Comparison of ENCODE assay signal across 30 cellular contexts in the genomic region with DNA sequence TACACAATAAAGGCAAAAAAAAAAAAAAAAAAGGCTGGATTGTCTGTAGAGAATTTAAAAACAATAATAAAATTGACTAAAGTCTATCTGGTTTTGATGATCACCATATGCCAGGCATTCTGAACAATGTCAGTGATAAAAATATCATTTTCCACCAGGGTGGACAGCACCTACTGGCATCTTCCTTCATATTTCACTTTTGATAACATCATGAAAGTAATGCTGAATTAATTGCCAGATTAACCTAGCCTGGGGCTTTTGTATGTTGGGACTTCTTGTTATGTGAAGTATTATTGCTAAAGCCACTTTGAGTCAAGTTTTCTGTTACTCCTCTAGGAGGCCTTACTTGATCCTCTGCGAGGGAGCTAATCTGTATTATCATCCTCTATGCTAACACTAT.
"Had no signal": no experiment of that assay in that cellular context is flagged by ENCODE, and none has a peak within 500 bp of the region (broad histone marks: within the 10 kb centered on the region; RNA-seq: fewer than 3 reads in every experiment).

No MANE protein-coding gene starts in this region.

- H3K36me3 ChIP-seq: brain microvascular endothelial cell, heart left ventricle, WERI-Rb-1 had no signal

- H3K9me3 ChIP-seq: heart left ventricle had no signal

- H3K4me1 ChIP-seq: heart left ventricle had no signal

- H3K27me3 ChIP-seq: brain microvascular endothelial cell, heart left ventricle, hepatocyte had no signal

- H3K4me3 ChIP-seq: coronary artery, dorsolateral prefrontal cortex, heart left ventricle, hepatocyte had no signal

- H3K27ac ChIP-seq: brain microvascular endothelial cell, coronary artery, dorsolateral prefrontal cortex, heart left ventricle, hepatocyte, WERI-Rb-1 had no signal

- DNase-seq: activated B cell treated with CpG ODN at 0.5 μM for 24 hours; activated CD4-positive, alpha-beta T cell treated with anti-CD3 and anti-CD28 coated beads for 48 hours; activated CD4-positive, alpha-beta T cell treated with anti-CD3 and anti-CD28 coated beads, Interleukin-2, amount 50 U/mL, for 1 hour; activated CD4-positive, alpha-beta T cell treated with anti-CD3 and anti-CD28 coated beads, Interleukin-2, amount 50 U/mL, for 48 hours; activated CD8-positive, alpha-beta memory T cell treated with anti-CD3 and anti-CD28 coated beads for 24 hours; activated CD8-positive, alpha-beta T cell treated with anti-CD3 and anti-CD28 coated beads for 36 hours; activated effector memory CD4-positive, alpha-beta T cell treated with Interleukin-2 at 50 U/mL for 16 hours; activated gamma-delta T cell treated with Interleukin-2 at 50 U/mL for 16 hours; activated naive CD4-positive, alpha-beta T cell treated with anti-CD3 and anti-CD28 coated beads, Interleukin-2, amount 50 U/mL, for 16 hours; activated naive CD4-positive, alpha-beta T cell treated with Interleukin-2 at 50 U/mL for 16 hours; activated T-cell treated with anti-CD3 and anti-CD28 coated beads, Interleukin-2, amount 50 U/mL, for 4 hours; amniotic stem cell; anterior cingulate cortex; brain microvascular endothelial cell; dorsolateral prefrontal cortex; effector memory CD8-positive, alpha-beta T cell; foreskin fibroblast; heart left ventricle; T1000; WERI-Rb-1 had no signal

- H3K4me1 Mint-ChIP-seq: activated B cell treated with CpG ODN at 0.5 μM for 24 hours; activated T-helper 17 cell treated with anti-CD3 and anti-CD28 coated beads, Interleukin-2, amount 50 U/mL, for 72 hours; central memory CD8-positive, alpha-beta T cell had no signal

- H3K27me3 Mint-ChIP-seq: dendritic cell treated with granulocyte-macrophage colony-stimulating factor and Interleukin-4, amounts not matched to agents 40 ng/mL and 50 ng/mL, for 4 days had no signal

- H3K9me3 Mint-ChIP-seq: activated CD8-positive, alpha-beta T cell treated with anti-CD3 and anti-CD28 coated beads for 36 hours; activated T-cell treated with anti-CD3 and anti-CD28 coated beads, Interleukin-2, amount 50 U/mL, for 4 hours; activated T-helper 17 cell treated with anti-CD3 and anti-CD28 coated beads, Interleukin-2, amount 50 U/mL, for 72 hours; central memory CD8-positive, alpha-beta T cell; dendritic cell treated with granulocyte-macrophage colony-stimulating factor and Interleukin-4, amounts not matched to agents 40 ng/mL and 50 ng/mL, for 4 days; effector memory CD8-positive, alpha-beta T cell; T-helper 1 cell treated with Interleukin-12 subunit alpha and Interleukin-12 subunit beta and Interleukin-4 antibody, amounts not matched to agents 30 μg/mL and 1 μg/mL, for 36 hours; T-helper 2 cell treated with Interferon-gamma antibody and Interleukin-4, amounts not matched to agents 5 μg/mL and 100 μg/mL, for 36 hours had no signal

- H3K27ac Mint-ChIP-seq: activated B cell treated with CpG ODN at 0.5 μM for 24 hours; activated CD8-positive, alpha-beta T cell treated with anti-CD3 and anti-CD28 coated beads for 36 hours; activated naive CD8-positive, alpha-beta T cell; activated T-helper 17 cell treated with anti-CD3 and anti-CD28 coated beads, Interleukin-2, amount 50 U/mL, for 72 hours; dendritic cell treated with granulocyte-macrophage colony-stimulating factor and Interleukin-4, amounts not matched to agents 40 ng/mL and 50 ng/mL, for 4 days; effector memory CD8-positive, alpha-beta T cell; T-helper 1 cell treated with Interleukin-12 subunit alpha and Interleukin-12 subunit beta and Interleukin-4 antibody, amounts not matched to agents 30 μg/mL and 1 μg/mL, for 36 hours; T-helper 2 cell treated with Interferon-gamma antibody and Interleukin-4, amounts not matched to agents 5 μg/mL and 100 μg/mL, for 36 hours had no signal

- H3K36me3 Mint-ChIP-seq: activated naive CD8-positive, alpha-beta T cell had no signal

- H3K4me3 Mint-ChIP-seq: activated B cell treated with CpG ODN at 0.5 μM for 24 hours; activated CD8-positive, alpha-beta T cell treated with anti-CD3 and anti-CD28 coated beads for 36 hours; activated naive CD8-positive, alpha-beta T cell; activated T-cell treated with anti-CD3 and anti-CD28 coated beads, Interleukin-2, amount 50 U/mL, for 4 hours; activated T-helper 17 cell treated with anti-CD3 and anti-CD28 coated beads, Interleukin-2, amount 50 U/mL, for 72 hours; central memory CD8-positive, alpha-beta T cell; dendritic cell treated with granulocyte-macrophage colony-stimulating factor and Interleukin-4, amounts not matched to agents 40 ng/mL and 50 ng/mL, for 4 days; effector memory CD8-positive, alpha-beta T cell; T-helper 1 cell treated with Interleukin-12 subunit alpha and Interleukin-12 subunit beta and Interleukin-4 antibody, amounts not matched to agents 30 μg/mL and 1 μg/mL, for 36 hours; T-helper 2 cell treated with Interferon-gamma antibody and Interleukin-4, amounts not matched to agents 5 μg/mL and 100 μg/mL, for 36 hours had no signal

- ATAC-seq: activated CD4-positive, CD25-positive, alpha-beta regulatory T cell treated with anti-CD3 and anti-CD28 coated beads, Interleukin-2, amount 50 U/mL, for 24 hours; activated CD8-positive, alpha-beta T cell treated with anti-CD3 and anti-CD28 coated beads for 36 hours; activated T-cell treated with anti-CD3 and anti-CD28 coated beads, Interleukin-2, amount 50 U/mL, for 4 hours; activated T-helper 17 cell treated with anti-CD3 and anti-CD28 coated beads, Interleukin-2, amount 50 U/mL, for 72 hours; effector memory CD8-positive, alpha-beta T cell; esophagus mucosa; heart left ventricle had no signal
